ENCODE assay signal across 8 cellular contexts in genomic region chr6:27672113-27672799, GRCh38.
DNase-seq lines count a peak whose midpoint lies in the region; ATAC-seq and TF ChIP-seq lines count a peak whose summit lies in the region.

No MANE protein-coding gene starts in this region.

- no peak for TF ChIP-seq CTCF in AG04449 (IDR thresholded peaks at IDR 0.05; ENCODE audit: insufficient read depth, low read length, missing control alignments)

- CTCF ChIA-PET in AG04449 (lab: Yijun Ruan, JAX) = no interaction called here

- intact Hi-C loops in left colon (cut with DNase I, micrococcal nuclease) = no loop called here

- peaks cover 82% of the 10 kb centered on the region for H3K27me3 Mint-ChIP-seq in activated naive CD8-positive, alpha-beta T cell treated with anti-CD3 and anti-CD28 coated beads, Interleukin-2, amount 50 U/mL, for 24 hours

- peaks cover 45% of the 10 kb centered on the region for H3K4me1 Mint-ChIP-seq in activated naive CD8-positive, alpha-beta T cell treated with anti-CD3 and anti-CD28 coated beads, Interleukin-2, amount 50 U/mL, for 24 hours

- H3K4me3 ChIP-seq in AG04449 (ENCODE audit: low read depth, low read length) = no peak overlapping the region

- POLR2A ChIA-PET in AG04449 (lab: Yijun Ruan, JAX) = no interaction called here

- peak overlapping the region; percentile 66 for H3K4me3 Mint-ChIP-seq in activated naive CD8-positive, alpha-beta T cell treated with anti-CD3 and anti-CD28 coated beads, Interleukin-2, amount 50 U/mL, for 24 hours

- peaks cover 27% of the 10 kb centered on the region for H3K9me3 Mint-ChIP-seq in activated naive CD8-positive, alpha-beta T cell treated with anti-CD3 and anti-CD28 coated beads, Interleukin-2, amount 50 U/mL, for 24 hours

- peak overlapping the region; percentile 75 for H3K27ac Mint-ChIP-seq in activated naive CD8-positive, alpha-beta T cell treated with anti-CD3 and anti-CD28 coated beads, Interleukin-2, amount 50 U/mL, for 24 hours

- peaks cover 8% of the 10 kb centered on the region for H3K36me3 Mint-ChIP-seq in activated naive CD8-positive, alpha-beta T cell treated with anti-CD3 and anti-CD28 coated beads, Interleukin-2, amount 50 U/mL, for 24 hours (ENCODE audit: low read depth)

- ATAC-seq in GM18499 (IDR thresholded peaks at IDR 0.05; ENCODE audit: insufficient read depth, unreplicated experiment) (peak; percentile 40), HG02885 (IDR thresholded peaks at IDR 0.05; ENCODE audit: poor library complexity, unreplicated experiment) (peak; percentile 64), left colon (peak; percentile 73)
- ATAC-seq in activated naive CD8-positive, alpha-beta T cell treated with anti-CD3 and anti-CD28 coated beads, Interleukin-2, amount 50 U/mL, for 24 hours = peak; percentile 76

- DNase-seq in AG04449 (ENCODE audit: low read depth, low spot score) (peak; percentile 31), NCI-H446 treated with DMSO at 0.1 percent for 48 hours (lab: John Stamatoyannopoulos, UW) (peak; percentile 42), left colon (peak in 1 of 2 donors; percentile 47), NAMALWA (ENCODE audit: low spot score) (no peak), hypothalamus (lab: John Stamatoyannopoulos, UW) (no peak)
- peak; percentile 51 for DNase-seq in activated naive CD8-positive, alpha-beta T cell treated with anti-CD3 and anti-CD28 coated beads, Interleukin-2, amount 50 U/mL, for 24 hours

Comparison
In these comparisons a context has a peak if more than half of its experiments do, and no peak if none do; other contexts are left out.
1. DNase-seq: peak in AG04449 (single experiment), NCI-H446 treated with DMSO at 0.1 percent for 48 hours (single experiment) and activated naive CD8-positive, alpha-beta T cell treated with anti-CD3 and anti-CD28 coated beads, Interleukin-2, amount 50 U/mL, for 24 hours (single experiment); none in NAMALWA (single experiment) and hypothalamus (0 of 51).
2. Peak in every context shown above with its lines, with median percentiles within 50 percentile points of each other: ATAC-seq.